19 cellular contexts compared by ENCODE assay signal in the genomic region with DNA sequence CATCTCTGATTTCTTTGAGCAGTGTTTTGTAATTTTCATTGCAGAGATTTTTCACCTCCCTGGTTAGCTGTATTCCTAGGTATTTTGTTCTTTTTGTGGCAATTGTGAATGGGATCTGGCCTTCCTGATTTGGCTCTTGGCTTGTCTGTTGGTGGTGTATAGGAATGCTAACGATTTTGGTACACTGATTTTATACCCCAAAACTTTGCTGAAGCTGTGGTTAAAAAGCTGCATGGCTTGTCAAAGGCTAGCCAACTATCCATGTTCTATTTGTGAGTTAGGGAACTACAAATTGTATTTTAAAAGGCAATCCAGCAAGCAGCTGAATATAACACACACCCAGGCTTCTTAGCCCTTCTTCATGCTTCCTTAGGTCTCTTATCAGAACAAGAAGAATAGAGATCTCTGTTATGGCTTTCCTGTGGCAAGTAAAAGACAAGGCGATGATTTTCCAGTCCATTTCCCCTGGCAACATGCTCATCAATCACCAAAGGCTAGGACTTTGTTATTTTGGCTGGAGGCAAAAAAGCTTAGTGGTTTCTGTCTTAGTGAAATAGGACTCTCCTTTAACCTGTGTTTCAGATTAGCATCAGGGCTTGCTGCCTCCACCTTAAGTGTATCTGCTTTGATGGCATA.
DNase-seq lines count a peak whose midpoint lies in the region; ATAC-seq lines count a peak whose summit lies in the region.
"Had no signal": no experiment of that assay in that cellular context is flagged by ENCODE, and none has a peak within 500 bp of the region (broad histone marks: within the 10 kb centered on the region; RNA-seq: fewer than 3 reads in every experiment).

No MANE protein-coding gene starts in this region.

- peaks cover 4% of the 10 kb centered on the region for H3K9me3 Mint-ChIP-seq in activated naive CD4-positive, alpha-beta T cell treated with anti-CD3 and anti-CD28 coated beads, Interleukin-2, amount 50 U/mL, for 24 hours
- no peaks in the 10 kb centered on the region for H3K9me3 Mint-ChIP-seq in activated naive CD4-positive, alpha-beta T cell treated with anti-CD3 and anti-CD28 coated beads, Interleukin-2, amount 50 U/mL, for 72 hours
- H3K9me3 Mint-ChIP-seq: natural killer cell had no signal

- no peak for ATAC-seq in activated naive CD4-positive, alpha-beta T cell treated with anti-CD3 and anti-CD28 coated beads, Interleukin-2, amount 50 U/mL, for 72 hours
- no peak for ATAC-seq in GM18909 (IDR thresholded peaks at IDR 0.05; ENCODE audit: poor library complexity, unreplicated experiment)
- ATAC-seq: A549, K562, natural killer cell had no signal

- peaks cover 53% of the 10 kb centered on the region for H3K4me1 Mint-ChIP-seq in activated naive CD4-positive, alpha-beta T cell treated with anti-CD3 and anti-CD28 coated beads, Interleukin-2, amount 50 U/mL, for 24 hours

- in situ Hi-C loops in SK-MEL-5 (cut with HindIII; ENCODE audit: low pct_unique_long_range_greater_than_20kb, low sequenced_read_pairs) (no loop called here), ACHN (cut with HindIII; ENCODE audit: low pct_ligation_motif_present, low pct_unique_long_range_greater_than_20kb, low sequenced_read_pairs) (no loop called here)

- no peak for DNase-seq in activated naive CD4-positive, alpha-beta T cell treated with anti-CD3 and anti-CD28 coated beads, Interleukin-2, amount 50 U/mL, for 72 hours (ENCODE audit: low spot score in 2 of 2)
- DNase-seq in SK-MEL-5 (ENCODE audit: low read depth, low spot score) (peak; percentile 63), islet precursor cell (peak; percentile 84), GM03348 (ENCODE audit: low spot score) (no peak), ACHN (no peak), NCI-H2196 (lab: John Stamatoyannopoulos, UW; ENCODE audit: unreplicated experiment) (no peak)
- DNase-seq: activated CD4-positive, alpha-beta T cell treated with anti-CD3 and anti-CD28 coated beads for 1 hour; mammary epithelial cell; natural killer cell; NCI-H2081 treated with DMSO at 0.1 percent for 48 hours; spleen; T-helper 9 cell; testis had no signal

- no peaks in the 10 kb centered on the region for H3K27me3 Mint-ChIP-seq in activated naive CD4-positive, alpha-beta T cell treated with anti-CD3 and anti-CD28 coated beads, Interleukin-2, amount 50 U/mL, for 24 hours
- H3K27me3 Mint-ChIP-seq: progenitor cell of endocrine pancreas had no signal

- peak overlapping the region; percentile 46 for H3K27ac Mint-ChIP-seq in activated naive CD4-positive, alpha-beta T cell treated with anti-CD3 and anti-CD28 coated beads, Interleukin-2, amount 50 U/mL, for 24 hours
- peak overlapping the region in 1 of 2 donors; percentile 36 for H3K27ac Mint-ChIP-seq in activated naive CD4-positive, alpha-beta T cell treated with anti-CD3 and anti-CD28 coated beads, Interleukin-2, amount 50 U/mL, for 72 hours
- H3K27ac Mint-ChIP-seq: natural killer cell, progenitor cell of endocrine pancreas had no signal

- H3K36me3 Mint-ChIP-seq in activated naive CD4-positive, alpha-beta T cell treated with anti-CD3 and anti-CD28 coated beads, Interleukin-2, amount 50 U/mL, for 24 hours: peaks cover 43% of the 10 kb centered on the region
- H3K36me3 Mint-ChIP-seq in activated naive CD4-positive, alpha-beta T cell treated with anti-CD3 and anti-CD28 coated beads, Interleukin-2, amount 50 U/mL, for 72 hours: peaks cover 19 to 78% of the 10 kb centered on the region in 2 donors
- H3K36me3 Mint-ChIP-seq: natural killer cell had no signal

- no peak overlapping the region for H3K4me3 Mint-ChIP-seq in activated naive CD4-positive, alpha-beta T cell treated with anti-CD3 and anti-CD28 coated beads, Interleukin-2, amount 50 U/mL, for 24 hours
- H3K4me3 Mint-ChIP-seq: CD14-positive monocyte, natural killer cell had no signal

Comparison
In these comparisons a context has a peak if more than half of its experiments do, and no peak if none do; other contexts are left out.
1. DNase-seq: peak in SK-MEL-5 (single experiment) and islet precursor cell (single experiment); none in activated naive CD4-positive, alpha-beta T cell treated with anti-CD3 and anti-CD28 coated beads, Interleukin-2, amount 50 U/mL, for 72 hours (0 of 2), GM03348 (single experiment), ACHN (single experiment) and NCI-H2196 (single experiment).